ENCODE assay signal across 8 cellular contexts in genomic region chr14:77033622-77034521, GRCh38. TPM values are rescaled to one million over a fixed set of nuclear protein-coding genes. Genes with fewer than 3 reads are reported as not detected.
DNase-seq lines count a peak whose midpoint lies in the region; ATAC-seq and TF ChIP-seq lines count a peak whose summit lies in the region.

No MANE protein-coding gene starts in this region.

- peaks cover 16% of the 10 kb centered on the region for H3K27me3 ChIP-seq in GM23338 (ENCODE audit: insufficient read depth)
- H3K27me3 ChIP-seq in SJSA1 (replicated peaks) = no peaks in the 10 kb centered on the region
- no peaks in the 10 kb centered on the region for H3K27me3 ChIP-seq in trophoblast cell (ENCODE audit: insufficient read depth, low read length)

- TF ChIP-seq CTCF in GM23338 (conservative IDR thresholded peaks at IDR 0.05; ENCODE audit: low read depth in 2 of 2) = no peak

- H3K4me2 ChIP-seq in GM23338 (peak overlapping the region; percentile 86), trophoblast cell (ENCODE audit: low read length) (peak overlapping the region; percentile 67)

- H3K4me1 ChIP-seq in ES-I3 (ENCODE audit: insufficient read depth, low read length) (peaks cover 46% of the 10 kb centered on the region), GM23338 (ENCODE audit: insufficient read depth) (peaks cover 73% of the 10 kb centered on the region), SJSA1 (replicated peaks) (peaks cover 68% of the 10 kb centered on the region), trophoblast cell (ENCODE audit: control insufficient read depth in 1 of 2, insufficient read depth in 2 of 2, low read length in 2 of 2) (peaks cover 26 to 34% of the 10 kb centered on the region in 2 experiments)

- peak overlapping the region; percentile 31 for H2AK5ac ChIP-seq in trophoblast cell (ENCODE audit: low read length)

- peak; percentile 67 for ATAC-seq in GM23338
- ATAC-seq in Right ventricle myocardium inferior = peak; percentile 67

- H3K4me3 Mint-ChIP-seq in GM23338 = peak overlapping the region; percentile 75
- peak overlapping the region; percentile 91 for H3K4me3 Mint-ChIP-seq in activated naive CD4-positive, alpha-beta T cell treated with anti-CD3 and anti-CD28 coated beads, Interleukin-2, amount 50 U/mL, for 24 hours

- H3K9ac ChIP-seq in ES-I3 (ENCODE audit: low read depth, low read length) (peak overlapping the region; percentile 58), trophoblast cell (ENCODE audit: low read length) (no peak overlapping the region)

- peak overlapping the region; percentile 24 for H4K12ac ChIP-seq in trophoblast cell (ENCODE audit: low read depth, low read length)

- H3K14ac ChIP-seq in trophoblast cell (ENCODE audit: low read length) = peak overlapping the region; percentile 67

- H3K18ac ChIP-seq in trophoblast cell (ENCODE audit: low read length) = peak overlapping the region; percentile 55

- peaks cover 73% of the 10 kb centered on the region for H3K4me1 Mint-ChIP-seq in GM23338
- H3K4me1 Mint-ChIP-seq in activated naive CD4-positive, alpha-beta T cell treated with anti-CD3 and anti-CD28 coated beads, Interleukin-2, amount 50 U/mL, for 24 hours = peaks cover 89% of the 10 kb centered on the region

- no peaks in the 10 kb centered on the region for H3K36me3 ChIP-seq in ES-I3 (ENCODE audit: insufficient read depth, low read length)
- H3K36me3 ChIP-seq in GM23338 (ENCODE audit: insufficient read depth) = no peaks in the 10 kb centered on the region
- no peaks in the 10 kb centered on the region for H3K36me3 ChIP-seq in SJSA1
- H3K36me3 ChIP-seq in trophoblast cell (ENCODE audit: control insufficient read depth in 1 of 2, insufficient read depth in 2 of 2, low read length in 2 of 2) = no peaks in the 10 kb centered on the region

- peak overlapping the region; percentile 99 for H3K27ac ChIP-seq in GM23338 (ENCODE audit: low read depth)
- H3K27ac ChIP-seq in SJSA1 = peak overlapping the region; percentile 87
- peak overlapping the region; percentile 94 for H3K27ac ChIP-seq in trophoblast cell (ENCODE audit: low read depth, low read length)

- peak overlapping the region; percentile 35 for H3K4ac ChIP-seq in trophoblast cell (ENCODE audit: low read depth, low read length)

- peaks cover 28% of the 10 kb centered on the region for H3F3A ChIP-seq in GM23338 (replicated peaks; ENCODE audit: low read depth)

- H3K4me3 ChIP-seq in GM23338 (peak overlapping the region; percentile 50), SJSA1 (peak overlapping the region; percentile 34), trophoblast cell (ENCODE audit: low read depth, low read length) (no peak overlapping the region)

- no CpG with 5 or more reads among the region's 36 CpGs for WGBS in trophoblast cell (ENCODE audit: extremely low coverage, insufficient coverage, insufficient read length)

- peak overlapping the region; percentile 95 for H4K91ac ChIP-seq in trophoblast cell (ENCODE audit: low read depth, low read length)

- no peak overlapping the region for H3K23ac ChIP-seq in trophoblast cell (ENCODE audit: low read length)

- H3K9me3 Mint-ChIP-seq in GM23338 = peaks cover 3% of the 10 kb centered on the region; the same call in 1 of the 3 replicates
- H3K9me3 Mint-ChIP-seq in activated naive CD4-positive, alpha-beta T cell treated with anti-CD3 and anti-CD28 coated beads, Interleukin-2, amount 50 U/mL, for 24 hours = no peaks in the 10 kb centered on the region

- peak overlapping the region; percentile 66 for H4K8ac ChIP-seq in trophoblast cell (ENCODE audit: low read depth, low read length)

- H2AFZ ChIP-seq in GM23338 = no peak overlapping the region
- peak overlapping the region; percentile 53 for H2AFZ ChIP-seq in trophoblast cell (ENCODE audit: insufficient read depth, low read length, poor library complexity)

- H3K79me2 ChIP-seq in GM23338 (replicated peaks; ENCODE audit: insufficient read depth) (peaks cover 9% of the 10 kb centered on the region; the same call in 1 of the 2 replicates), trophoblast cell (ENCODE audit: control insufficient read depth, insufficient read depth, low read length, poor library complexity) (peaks cover 6% of the 10 kb centered on the region)

- H3K9me3 ChIP-seq in ES-I3 (ENCODE audit: control insufficient read depth, insufficient read depth, low read length) (no peaks in the 10 kb centered on the region), SJSA1 (replicated peaks) (no peaks in the 10 kb centered on the region), trophoblast cell (ENCODE audit: insufficient read depth, low read depth, low read length) (no peaks in the 10 kb centered on the region)

- intact Hi-C loops in Right ventricle myocardium inferior (cut with DNase I) = no loop called here

- H3K36me3 Mint-ChIP-seq in GM23338 (ENCODE audit: low read depth) = no peaks in the 10 kb centered on the region; the same call in none of the 3 replicates
- H3K36me3 Mint-ChIP-seq in activated naive CD4-positive, alpha-beta T cell treated with anti-CD3 and anti-CD28 coated beads, Interleukin-2, amount 50 U/mL, for 24 hours = no peaks in the 10 kb centered on the region

- peak overlapping the region; percentile 95 for H3K27ac Mint-ChIP-seq in GM23338
- H3K27ac Mint-ChIP-seq in activated naive CD4-positive, alpha-beta T cell treated with anti-CD3 and anti-CD28 coated beads, Interleukin-2, amount 50 U/mL, for 24 hours = peak overlapping the region; percentile 94

- peak; percentile 95 for DNase-seq in GM23338 (ENCODE audit: low spot score)
- DNase-seq in Kasumi-1 (lab: John Stamatoyannopoulos, UW) = peak; percentile 58 to 78
- DNase-seq in SJSA1 (ENCODE audit: low read depth in 1 of 2, low spot score in 2 of 2) = peak; percentile 86 to 89
- peak; percentile 94 for DNase-seq in Right ventricle myocardium inferior (ENCODE audit: missing footprints)
- DNase-seq in trophoblast cell = peak; percentile 89 to 91
- DNase-seq in ureter (ENCODE audit: low spot score) = peak; percentile 89

- peak overlapping the region; percentile 68 for H2BK5ac ChIP-seq in trophoblast cell (ENCODE audit: low read depth, low read length, poor library complexity)

- peak overlapping the region; percentile 61 for H2BK12ac ChIP-seq in trophoblast cell (ENCODE audit: low read length)

- peaks cover 24% of the 10 kb centered on the region for H3K27me3 Mint-ChIP-seq in GM23338 (ENCODE audit: insufficient read depth, low read depth, poor library complexity)
- no peaks in the 10 kb centered on the region for H3K27me3 Mint-ChIP-seq in activated naive CD4-positive, alpha-beta T cell treated with anti-CD3 and anti-CD28 coated beads, Interleukin-2, amount 50 U/mL, for 24 hours

- no peaks in the 10 kb centered on the region for H3K9me2 ChIP-seq in GM23338 (ENCODE audit: insufficient read depth)

- H4K20me1 ChIP-seq in GM23338 (replicated peaks; ENCODE audit: insufficient read depth) = no peaks in the 10 kb centered on the region

- H3K79me1 ChIP-seq in trophoblast cell (ENCODE audit: low read length) = peaks cover 23% of the 10 kb centered on the region

- H2BK120ac ChIP-seq in trophoblast cell (ENCODE audit: insufficient read depth, low read length, poor library complexity) = peak overlapping the region; percentile 76

TF ChIP-seq in GM23338, 12 proteins besides CTCF, POLR2A, EP300 and RAD21:
- TF ChIP-seq NANOG (IDR thresholded peaks at IDR 0.05; ENCODE audit: borderline replicate concordance) (0 out of 2 replicates have a peak, but pooled peaks have one; percentile 23), ZNF114 (CRISPR knock-in tag; IDR thresholded peaks at IDR 0.05) (no peak)

RNA-seq across cellular contexts. Expression of gene IRF2BPL, which starts 5.4 kb away (rescaled TPM):
- total RNA-seq in GM23338 (2014; rRNA removed; shearing (Covaris generic)) = 97.8 and 119 TPM in 2 replicates
- polyA plus RNA-seq in GM23338 (2016; fragmentation: Nextera tagmentation; extraction: Ambion mirVana) = 11.2 and 13.2 TPM in 2 replicates
- total RNA-seq in SJSA1 (2014; rRNA removed; shearing (Covaris generic)) = 9.8 and 16.4 TPM in 2 replicates
- total RNA-seq in Right ventricle myocardium inferior (41.1 TPM), ureter (77.2 TPM)
- 21.4 and 23.0 TPM in 2 replicates for polyA plus RNA-seq in trophoblast cell (2013)
